In the genomic region with DNA sequence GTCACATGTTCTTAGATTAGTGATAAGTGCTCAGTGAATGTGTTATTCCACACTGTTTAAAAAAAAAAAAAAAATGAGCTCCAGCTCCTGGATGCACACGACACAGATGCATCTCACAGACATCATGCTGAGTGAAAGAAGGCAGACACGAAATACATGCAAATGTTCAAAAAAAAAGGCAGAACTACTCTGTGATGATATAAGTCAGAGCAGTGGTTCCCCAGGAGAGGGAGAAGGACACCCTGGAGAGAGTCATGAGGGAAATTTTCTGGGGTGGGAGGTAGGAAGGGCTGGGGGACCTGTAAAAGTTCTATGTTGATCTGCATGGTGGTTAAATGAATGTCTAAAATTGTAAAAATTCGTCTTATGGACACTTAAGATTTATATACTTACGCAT, we compare ENCODE assay signal across 8 cellular contexts. TPM values are rescaled to one million over a fixed set of nuclear protein-coding genes. Genes with fewer than 3 reads are reported as not detected.
DNase-seq lines count a peak whose midpoint lies in the region; ATAC-seq and TF ChIP-seq lines count a peak whose summit lies in the region.
"Had no signal": no experiment of that assay in that cellular context is flagged by ENCODE, and none has a peak within 500 bp of the region (broad histone marks: within the 10 kb centered on the region; RNA-seq: fewer than 3 reads in every experiment).

No MANE protein-coding gene starts in this region.

- H3K4me3 ChIP-seq in HCT116 (replicated peaks in 1 of 2; ENCODE audit: low read depth in 1 of 2, low read length in 2 of 2) (no peak overlapping the region), fibroblast of lung (replicated peaks in 1 of 4; ENCODE audit: control extremely low read depth in 1 of 4, insufficient read depth in 1 of 4, low read depth in 3 of 4, low read length in 4 of 4) (no peak overlapping the region)

- CTCF ChIA-PET in HCT116 (lab: Charles Lee) = no interaction called here

- intact Hi-C loops in HCT116 (cut with micrococcal nuclease) = no loop called here

- no peaks in the 10 kb centered on the region for H3K9me2 ChIP-seq in HCT116 (ENCODE audit: insufficient read depth)

- H2AFZ ChIP-seq in HCT116 (ENCODE audit: low read depth, low read length, poor library complexity, severe bottlenecking) (no peak overlapping the region), fibroblast of lung (ENCODE audit: low read length) (no peak overlapping the region)

- BruUV-seq in HCT116 (replicated peaks; lab: Mats Ljungman, UMichigan) = no TSS peak

- RAD21 ChIA-PET in HCT116 (lab: Charles Lee; ENCODE audit: low non-redundant PET in 1 of 2, low total read pairs in 2 of 2, uncharacterized antibody in 2 of 2, unreplicated experiment in 2 of 2) = no interaction called here

- no peaks in the 10 kb centered on the region for H3K27me3 Mint-ChIP-seq in T-helper 17 cell
- no peaks in the 10 kb centered on the region for H3K27me3 Mint-ChIP-seq in stimulated activated memory B cell treated with anti-CD40 and anti-IgM and Interleukin-4, amounts not matched to agents 10 μg/mL and 1 μg/mL and 100 μg/mL, for 72 hours

- no peaks in the 10 kb centered on the region for H3K27me3 ChIP-seq in HCT116 (ENCODE audit: insufficient read depth, low read length)
- no peaks in the 10 kb centered on the region for H3K27me3 ChIP-seq in fibroblast of lung (ENCODE audit: control insufficient read depth, insufficient read depth, low read length)

- H4K20me1 ChIP-seq in HCT116 (ENCODE audit: insufficient read depth) (peaks cover 39% of the 10 kb centered on the region; the same call in 1 of the 2 replicates), fibroblast of lung (ENCODE audit: control insufficient read depth, extremely low read depth, insufficient read depth, low read length) (no peaks in the 10 kb centered on the region)

- peaks cover 69% of the 10 kb centered on the region for H3K79me2 ChIP-seq in HCT116 (ENCODE audit: insufficient read depth, low read length)
- H3K79me2 ChIP-seq in fibroblast of lung (ENCODE audit: control insufficient read depth, insufficient read depth, low read length) = peaks cover 55% of the 10 kb centered on the region

- no peak for TF ChIP-seq POLR2A in HCT116 (IDR thresholded peaks at IDR 0.05; ENCODE audit: borderline replicate concordance, extremely low read depth, insufficient read depth, insufficient read length)

- H3K36me3 ChIP-seq in HCT116 (ENCODE audit: control insufficient read depth in 1 of 2, insufficient read depth in 2 of 2, low read length in 2 of 2) (peaks cover 13 to 24% of the 10 kb centered on the region in 2 experiments), fibroblast of lung (ENCODE audit: control insufficient read depth, insufficient read depth, low read length) (peaks cover 12% of the 10 kb centered on the region)

- H3K9ac ChIP-seq in HCT116 (ENCODE audit: low read length) (no peak overlapping the region), fibroblast of lung (ENCODE audit: insufficient read depth, low read length) (no peak overlapping the region)

- peak overlapping the region; percentile 99 for H3K27ac Mint-ChIP-seq in T-helper 17 cell
- H3K27ac Mint-ChIP-seq in stimulated activated memory B cell treated with anti-CD40 and anti-IgM and Interleukin-4, amounts not matched to agents 10 μg/mL and 1 μg/mL and 100 μg/mL, for 72 hours = peak overlapping the region; percentile 87

- TF ChIP-seq RAD21 in HCT116 (IDR thresholded peaks at IDR 0.05; ENCODE audit: low read depth) = no peak

- TF ChIP-seq CTCF in HCT116 (IDR thresholded peaks at IDR 0.05 in 2 of 3, conservative IDR thresholded peaks at IDR 0.05 in 1 of 3; ENCODE audit: borderline replicate concordance in 1 of 3, insufficient read depth in 1 of 3, low read depth in 2 of 3, low read length in 2 of 3) (no peak), fibroblast of lung (conservative IDR thresholded peaks at IDR 0.05 in 1 of 2, IDR thresholded peaks at IDR 0.05 in 1 of 2; ENCODE audit: low read depth in 1 of 2, low read length in 2 of 2) (no peak)

- H3K4me1 Mint-ChIP-seq in T-helper 17 cell = peaks cover 72% of the 10 kb centered on the region
- peaks cover 76% of the 10 kb centered on the region for H3K4me1 Mint-ChIP-seq in stimulated activated memory B cell treated with anti-CD40 and anti-IgM and Interleukin-4, amounts not matched to agents 10 μg/mL and 1 μg/mL and 100 μg/mL, for 72 hours

- H3K27ac ChIP-seq in HCT116 (ENCODE audit: low read depth, low read length) (no peak overlapping the region), fibroblast of lung (ENCODE audit: insufficient read depth, low read length) (no peak overlapping the region)

- DNase-seq in HCT116 (ENCODE audit: low read depth, low spot score) = no peak
- DNase-seq in T-helper 17 cell = no peak
- DNase-seq in fibroblast of lung (ENCODE audit: low read depth in 2 of 2) = no peak
- no peak for DNase-seq in GM03348 (ENCODE audit: low spot score)
- no peak for DNase-seq in AML-193 (lab: John Stamatoyannopoulos, UW)
- no peak for DNase-seq in OCI-M1 (lab: John Stamatoyannopoulos, UW)

- peaks cover 60 to 67% of the 10 kb centered on the region in 2 experiments for H3K4me1 ChIP-seq in HCT116 (ENCODE audit: control insufficient read depth in 1 of 2, insufficient read depth in 2 of 2, low read length in 2 of 2)
- peaks cover 55% of the 10 kb centered on the region for H3K4me1 ChIP-seq in fibroblast of lung (ENCODE audit: control insufficient read depth, extremely low read depth, insufficient read depth, low read length)

- H3K9me3 ChIP-seq in HCT116 (ENCODE audit: control insufficient read depth in 1 of 2, insufficient read depth in 1 of 2, low read depth in 1 of 2, low read length in 2 of 2) (no peaks in the 10 kb centered on the region), T-helper 17 cell (ENCODE audit: control insufficient read depth, low read length, poor library complexity, severe bottlenecking) (peaks cover 6% of the 10 kb centered on the region), fibroblast of lung (ENCODE audit: control insufficient read depth, insufficient read depth, low read depth, low read length) (no peaks in the 10 kb centered on the region)

- no peak for ATAC-seq in HCT116
- no peak for ATAC-seq in T-helper 17 cell
- ATAC-seq in stimulated activated memory B cell treated with anti-CD40 and anti-IgM and Interleukin-4, amounts not matched to agents 10 μg/mL and 1 μg/mL and 100 μg/mL, for 72 hours = no peak

- POLR2A ChIA-PET in HCT116 (lab: Charles Lee) = interaction anchor here (1.2 kb wide), 1 partner anchor 29 kb away, joined by 3 read pairs; no protein-coding TSS in a partner anchor

- H3K4me3 Mint-ChIP-seq in T-helper 17 cell = peak overlapping the region; percentile 100
- H3K4me3 Mint-ChIP-seq in stimulated activated memory B cell treated with anti-CD40 and anti-IgM and Interleukin-4, amounts not matched to agents 10 μg/mL and 1 μg/mL and 100 μg/mL, for 72 hours = peak overlapping the region; percentile 71

- H3K4me2 ChIP-seq in HCT116 (ENCODE audit: low read length) (peak overlapping the region; percentile 71; the same call in 1 of the 2 replicates), fibroblast of lung (ENCODE audit: extremely low read depth, insufficient read depth, low read length) (peak overlapping the region; percentile 33)

- H3K9me3 Mint-ChIP-seq in stimulated activated memory B cell treated with anti-CD40 and anti-IgM and Interleukin-4, amounts not matched to agents 10 μg/mL and 1 μg/mL and 100 μg/mL, for 72 hours = no peaks in the 10 kb centered on the region

- H3K36me3 Mint-ChIP-seq in T-helper 17 cell (ENCODE audit: low read depth) = peaks cover 9% of the 10 kb centered on the region
- H3K36me3 Mint-ChIP-seq in stimulated activated memory B cell treated with anti-CD40 and anti-IgM and Interleukin-4, amounts not matched to agents 10 μg/mL and 1 μg/mL and 100 μg/mL, for 72 hours = peaks cover 35% of the 10 kb centered on the region

TF ChIP-seq in HCT116, 20 proteins besides CTCF, POLR2A, EP300 and RAD21 (continues in another document):
- no peak for TF ChIP-seq EZH2 (IDR thresholded peaks at IDR 0.05)
- no peak for TF ChIP-seq CBX3 (IDR thresholded peaks at IDR 0.05; ENCODE audit: low read depth)
- TF ChIP-seq TCF7L2 (IDR thresholded peaks at IDR 0.05; ENCODE audit: borderline replicate concordance, extremely low read depth, insufficient read depth, insufficient read length) = no peak
- TF ChIP-seq SP1 (IDR thresholded peaks at IDR 0.05; ENCODE audit: low read depth) = no peak
- no peak for TF ChIP-seq EZH2phosphoT487 (IDR thresholded peaks at IDR 0.05; ENCODE audit: borderline replicate concordance)

RNA-seq across cellular contexts. Expression of a gene that starts 4.3 kb away (rescaled TPM):
- total RNA-seq in HCT116 (2021; ENCODE audit: unreplicated experiment) = 15.0 TPM
- polyA plus RNA-seq in HCT116 (2012) = 22.5 and 60.5 TPM in 2 replicates
- 100 to 1,000 TPM; 356 to 408 TPM for total RNA-seq in T-helper 17 cell
- 6.3 and 6.7 TPM in 2 replicates for total RNA-seq in fibroblast of lung
- 4.0 and 6.3 TPM in 2 replicates for polyA plus RNA-seq in fibroblast of lung
- polyA plus RNA-seq in fibroblast of lung (2012) = 4.5 and 7.0 TPM in 2 replicates
- polyA minus RNA-seq in fibroblast of lung (ENCODE audit: low replicate concordance) = 8.1 and 20.8 TPM in 2 replicates

RNA-seq across cellular contexts. Expression of a gene that starts 41.6 kb away (rescaled TPM):
- 5.6 TPM for total RNA-seq in HCT116 (2021; ENCODE audit: unreplicated experiment)
- polyA plus RNA-seq in HCT116 (2012) = 2.1 TPM in 2 replicates
- 10 to 100 TPM in 1 of 2 donors, 1 to 10 TPM in 1; 3.5 to 12.3 TPM for total RNA-seq in T-helper 17 cell
- 1.5 and 2.1 TPM in 2 replicates for total RNA-seq in fibroblast of lung
- polyA plus RNA-seq in fibroblast of lung = 1.6 and 1.8 TPM in 2 replicates
- polyA plus RNA-seq in fibroblast of lung (2012) = 1.5 and 1.7 TPM in 2 replicates
- 2.9 and 3.3 TPM in 2 replicates for polyA minus RNA-seq in fibroblast of lung (ENCODE audit: low replicate concordance)

RNA-seq across cellular contexts. Expression of a gene that starts 41.6 kb away (rescaled TPM):
- total RNA-seq in HCT116 (2021; ENCODE audit: unreplicated experiment) (38.8 TPM), T-helper 17 cell (10 to 100 TPM; 29.2 to 40.1 TPM), fibroblast of lung (27.2 and 37.5 TPM in 2 replicates)
- 29.6 and 34.1 TPM in 2 replicates for polyA plus RNA-seq in HCT116 (2012)
- polyA plus RNA-seq in fibroblast of lung = 32.1 and 34.3 TPM in 2 replicates
- polyA plus RNA-seq in fibroblast of lung (2012) = 30.9 and 33.4 TPM in 2 replicates
- polyA minus RNA-seq in fibroblast of lung (ENCODE audit: low replicate concordance) = 80.7 and 103 TPM in 2 replicates

RNA-seq across cellular contexts. Expression of a gene that starts 43.3 kb away (rescaled TPM):
- total RNA-seq in HCT116 (2021; ENCODE audit: unreplicated experiment) = not detected
- polyA plus RNA-seq in HCT116 (2012) = 0.01 TPM in 1 of 2 replicates, not detected in the other
- total RNA-seq in T-helper 17 cell = not detected
- total RNA-seq in fibroblast of lung = not detected in 2 replicates
- polyA plus RNA-seq in fibroblast of lung = 0.03 and 0.05 TPM in 2 replicates
- polyA plus RNA-seq in fibroblast of lung (2012) = 0.07 TPM in 1 of 2 replicates, not detected in the other
- not detected in 2 replicates for polyA minus RNA-seq in fibroblast of lung (ENCODE audit: low replicate concordance)
- total RNA-seq: pulmonary artery endothelial cell had no signal

Comparison
In these comparisons a context has a peak if more than half of its experiments do, and no peak if none do; other contexts are left out.
1. RNA of a gene that starts 4.3 kb away (total RNA-seq): 356 to 408 TPM in T-helper 17 cell; 15.0 TPM in HCT116 (single experiment) and 6.3 to 6.7 TPM in fibroblast of lung; every median in the first group is over 10 times any median in the second.